ENCODE assay signal across 14 cellular contexts in the genomic region with DNA sequence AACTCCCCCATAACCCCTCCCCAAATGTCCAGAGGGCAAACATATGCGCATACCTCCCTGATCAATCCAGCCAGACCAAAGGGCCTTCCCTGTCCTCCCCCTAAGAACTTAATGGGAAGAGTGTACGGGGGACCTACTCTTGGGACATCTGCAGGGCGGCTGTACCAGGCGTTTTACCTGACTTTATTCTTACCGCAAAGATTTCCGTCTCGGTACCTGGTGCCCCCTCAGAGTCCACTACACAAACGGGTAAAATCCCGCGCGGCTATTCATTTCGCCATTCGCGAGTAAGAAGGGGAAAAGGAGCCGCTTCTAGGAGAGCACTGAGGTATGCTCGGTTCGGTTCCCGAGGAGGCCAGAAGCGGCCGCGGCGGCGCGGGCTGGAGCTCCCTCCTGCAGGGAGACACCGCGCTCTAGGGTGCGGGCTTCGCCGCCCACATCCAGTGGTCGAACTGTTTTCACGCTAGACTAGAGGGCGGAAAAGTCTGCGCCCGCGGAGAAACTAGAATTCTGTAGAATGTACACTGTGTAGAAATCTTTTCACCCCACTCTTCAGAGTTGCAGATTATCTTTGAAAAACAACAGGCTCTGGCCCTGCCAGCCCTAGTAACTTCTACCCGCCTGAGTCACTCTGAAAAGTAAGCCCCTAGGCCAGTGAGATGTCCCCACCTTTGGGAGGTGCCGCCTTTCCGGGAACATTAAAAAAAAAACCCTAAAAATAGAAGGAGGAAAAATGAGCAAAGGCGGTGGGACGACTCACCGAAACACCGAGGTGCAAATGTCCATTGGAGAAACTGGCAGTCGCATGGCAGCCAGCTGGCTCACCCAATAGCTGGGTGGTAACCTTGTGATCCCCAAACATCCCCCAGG. TPM values are rescaled to one million over a fixed set of nuclear protein-coding genes. Genes with fewer than 3 reads are reported as not detected.
DNase-seq lines count a peak whose midpoint lies in the region; ATAC-seq and TF ChIP-seq lines count a peak whose summit lies in the region.
"Had no signal": no experiment of that assay in that cellular context is flagged by ENCODE, and none has a peak within 500 bp of the region (broad histone marks: within the 10 kb centered on the region; RNA-seq: fewer than 3 reads in every experiment).

No MANE protein-coding gene starts in this region.

- H3K4me3 Mint-ChIP-seq in WTC11: peak overlapping the region; percentile 97

- peaks cover 2% of the 10 kb centered on the region; the same call in 1 of the 2 replicates for H3K36me3 Mint-ChIP-seq in WTC11

- no peaks in the 10 kb centered on the region for H3K27me3 ChIP-seq in skeletal muscle satellite cell (ENCODE audit: control insufficient read depth, insufficient read depth, low read length)
- H3K27me3 ChIP-seq: testis had no signal

- no peaks in the 10 kb centered on the region for H3K9me3 ChIP-seq in skeletal muscle satellite cell (replicated peaks; ENCODE audit: low read length)
- H3K9me3 ChIP-seq: testis had no signal

- POLR2A ChIA-PET in WTC11 (lab: Charles Lee): interaction anchor here (0.5 kb wide), 1 partner anchor 269 kb away, joined by 4 read pairs; no protein-coding TSS in a partner anchor

- peak overlapping the region; percentile 94 for H3K4me2 ChIP-seq in skeletal muscle satellite cell (ENCODE audit: low read length)

- H3K4me1 Mint-ChIP-seq in WTC11: peaks cover 62% of the 10 kb centered on the region

- no peaks in the 10 kb centered on the region for H3K36me3 ChIP-seq in skeletal muscle satellite cell (ENCODE audit: insufficient read depth, low read length)

- peak; percentile 27 for DNase-seq in activated T-cell treated with anti-CD3 and anti-CD28 coated beads, Interleukin-2, amount 50 U/mL, for 1 hour
- DNase-seq in activated T-cell treated with anti-CD3 and anti-CD28 coated beads for 4 hours (no peak), WTC11 (ENCODE audit: low spot score) (peak; percentile 44), islet precursor cell (peak; percentile 73), COLO829 (ENCODE audit: low spot score) (no peak), occipital lobe (lab: John Stamatoyannopoulos, UW) (no peak)
- DNase-seq: activated CD4-positive, alpha-beta T cell treated with anti-CD3 and anti-CD28 coated beads, Interleukin-2, amount 10 ng/mL, durations not matched to agents 7 days and 5 days; activated naive CD4-positive, alpha-beta T cell; DMS153; left ventricle myocardium superior; testis had no signal

- no peak; the same call in 1 of the 2 replicates for ATAC-seq in WTC11
- ATAC-seq in GM21447 (IDR thresholded peaks at IDR 0.05; ENCODE audit: unreplicated experiment): no peak
- ATAC-seq: left ventricle myocardium superior had no signal

- no peak for TF ChIP-seq CTCF in WTC11 (IDR thresholded peaks at IDR 0.05)

- H3K4me3 ChIP-seq in skeletal muscle satellite cell (ENCODE audit: low read length): no peak overlapping the region

- peaks cover 61% of the 10 kb centered on the region for H3K27me3 Mint-ChIP-seq in WTC11 (ENCODE audit: low read depth)

- CTCF ChIA-PET in WTC11 (lab: Charles Lee): interaction anchor here (0.5 to 5.0 kb wide), 7 partner anchors 14 to 871 kb away, joined by 3 to 34 read pairs (median 4); no protein-coding TSS in a partner anchor

- H3K27ac Mint-ChIP-seq in WTC11: peak overlapping the region; percentile 85
- H3K27ac Mint-ChIP-seq: activated CD4-positive, alpha-beta T cell treated with anti-CD3 and anti-CD28 coated beads, Interleukin-2, amount 10 ng/mL, durations not matched to agents 7 days and 5 days had no signal

- no peaks in the 10 kb centered on the region for H3K9me3 Mint-ChIP-seq in WTC11
- H3K9me3 Mint-ChIP-seq: activated CD4-positive, alpha-beta T cell treated with anti-CD3 and anti-CD28 coated beads, Interleukin-2, amount 10 ng/mL, durations not matched to agents 7 days and 5 days had no signal

- no peak overlapping the region for H3K9ac ChIP-seq in skeletal muscle satellite cell (ENCODE audit: low read depth, low read length)

- H3K4me1 ChIP-seq in skeletal muscle satellite cell (ENCODE audit: control insufficient read depth, insufficient read depth, low read length): peaks cover 13% of the 10 kb centered on the region

TF ChIP-seq in WTC11, 78 proteins besides CTCF, POLR2A, EP300 and RAD21:
- no peak for TF ChIP-seq ETV6 (CRISPR knock-in tag; IDR thresholded peaks at IDR 0.05)
- no peak for TF ChIP-seq GRHL2 (CRISPR knock-in tag; IDR thresholded peaks at IDR 0.05; ENCODE audit: insufficient replicate concordance, severe bottlenecking)
- TF ChIP-seq NFE2L1 (CRISPR knock-in tag; IDR thresholded peaks at IDR 0.05): no peak
- TF ChIP-seq, protein P1, sequence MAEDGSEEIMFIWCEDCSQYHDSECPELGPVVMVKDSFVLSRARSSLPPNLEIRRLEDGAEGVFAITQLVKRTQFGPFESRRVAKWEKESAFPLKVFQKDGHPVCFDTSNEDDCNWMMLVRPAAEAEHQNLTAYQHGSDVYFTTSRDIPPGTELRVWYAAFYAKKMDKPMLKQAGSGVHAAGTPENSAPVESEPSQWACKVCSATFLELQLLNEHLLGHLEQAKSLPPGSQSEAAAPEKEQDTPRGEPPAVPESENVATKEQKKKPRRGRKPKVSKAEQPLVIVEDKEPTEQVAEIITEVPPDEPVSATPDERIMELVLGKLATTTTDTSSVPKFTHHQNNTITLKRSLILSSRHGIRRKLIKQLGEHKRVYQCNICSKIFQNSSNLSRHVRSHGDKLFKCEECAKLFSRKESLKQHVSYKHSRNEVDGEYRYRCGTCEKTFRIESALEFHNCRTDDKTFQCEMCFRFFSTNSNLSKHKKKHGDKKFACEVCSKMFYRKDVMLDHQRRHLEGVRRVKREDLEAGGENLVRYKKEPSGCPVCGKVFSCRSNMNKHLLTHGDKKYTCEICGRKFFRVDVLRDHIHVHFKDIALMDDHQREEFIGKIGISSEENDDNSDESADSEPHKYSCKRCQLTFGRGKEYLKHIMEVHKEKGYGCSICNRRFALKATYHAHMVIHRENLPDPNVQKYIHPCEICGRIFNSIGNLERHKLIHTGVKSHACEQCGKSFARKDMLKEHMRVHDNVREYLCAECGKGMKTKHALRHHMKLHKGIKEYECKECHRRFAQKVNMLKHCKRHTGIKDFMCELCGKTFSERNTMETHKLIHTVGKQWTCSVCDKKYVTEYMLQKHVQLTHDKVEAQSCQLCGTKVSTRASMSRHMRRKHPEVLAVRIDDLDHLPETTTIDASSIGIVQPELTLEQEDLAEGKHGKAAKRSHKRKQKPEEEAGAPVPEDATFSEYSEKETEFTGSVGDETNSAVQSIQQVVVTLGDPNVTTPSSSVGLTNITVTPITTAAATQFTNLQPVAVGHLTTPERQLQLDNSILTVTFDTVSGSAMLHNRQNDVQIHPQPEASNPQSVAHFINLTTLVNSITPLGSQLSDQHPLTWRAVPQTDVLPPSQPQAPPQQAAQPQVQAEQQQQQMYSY (CRISPR knock-in tag; IDR thresholded peaks at IDR 0.05): peak; percentile 3; the same call in 1 of the 2 replicates
- TF ChIP-seq, protein P2, sequence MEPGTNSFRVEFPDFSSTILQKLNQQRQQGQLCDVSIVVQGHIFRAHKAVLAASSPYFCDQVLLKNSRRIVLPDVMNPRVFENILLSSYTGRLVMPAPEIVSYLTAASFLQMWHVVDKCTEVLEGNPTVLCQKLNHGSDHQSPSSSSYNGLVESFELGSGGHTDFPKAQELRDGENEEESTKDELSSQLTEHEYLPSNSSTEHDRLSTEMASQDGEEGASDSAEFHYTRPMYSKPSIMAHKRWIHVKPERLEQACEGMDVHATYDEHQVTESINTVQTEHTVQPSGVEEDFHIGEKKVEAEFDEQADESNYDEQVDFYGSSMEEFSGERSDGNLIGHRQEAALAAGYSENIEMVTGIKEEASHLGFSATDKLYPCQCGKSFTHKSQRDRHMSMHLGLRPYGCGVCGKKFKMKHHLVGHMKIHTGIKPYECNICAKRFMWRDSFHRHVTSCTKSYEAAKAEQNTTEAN (CRISPR knock-in tag; IDR thresholded peaks at IDR 0.05): no peak

RNA-seq across cellular contexts. Expression of a gene that starts 3.8 kb away (rescaled TPM):
- total RNA-seq in WTC11 (2021): 21.4 to 22.3 TPM (median 21.6 TPM) in 3 replicates
- 5.8 and 6.1 TPM in 2 replicates for total RNA-seq in skeletal muscle satellite cell (2012; rRNA removed)
- total RNA-seq in occipital lobe: 18.6 TPM
- total RNA-seq: OCI-LY7 had no signal

Comparison
In these comparisons a context has a peak if more than half of its experiments do, and no peak if none do; other contexts are left out.
1. DNase-seq: peak in activated T-cell treated with anti-CD3 and anti-CD28 coated beads, Interleukin-2, amount 50 U/mL, for 1 hour (single experiment), WTC11 (single experiment) and islet precursor cell (single experiment); none in activated T-cell treated with anti-CD3 and anti-CD28 coated beads for 4 hours (single experiment), COLO829 (single experiment) and occipital lobe (single experiment).